In genomic region chr1:92876351-92876750, GRCh38 we compare ENCODE assay signal across 15 cellular contexts. TPM values are rescaled to one million over a fixed set of nuclear protein-coding genes. Genes with fewer than 3 reads are reported as not detected.
DNase-seq lines count a peak whose midpoint lies in the region; ATAC-seq and TF ChIP-seq lines count a peak whose summit lies in the region.
"Had no signal": no experiment of that assay in that cellular context is flagged by ENCODE, and none has a peak within 500 bp of the region (broad histone marks: within the 10 kb centered on the region; RNA-seq: fewer than 3 reads in every experiment).

No MANE protein-coding gene starts in this region.

- H3K27me3 ChIP-seq in MM.1S (replicated peaks; ENCODE audit: insufficient read depth, low read length), result no peaks in the 10 kb centered on the region

- H3K27ac ChIP-seq in MM.1S (ENCODE audit: low read length), result peak overlapping the region; percentile 81; the same call in 1 of the 2 replicates
- peak overlapping the region; percentile 96 for H3K27ac ChIP-seq in temporal lobe (ENCODE audit: low read depth, low read length)

- no peak overlapping the region for H3K27ac Mint-ChIP-seq in HFFc6
- H3K27ac Mint-ChIP-seq: B cell had no signal

- H3F3A ChIP-seq in MM.1S (ENCODE audit: insufficient read depth, low read length), result peaks cover 21% of the 10 kb centered on the region

- no peaks in the 10 kb centered on the region for H3K36me3 ChIP-seq in MM.1S (replicated peaks; ENCODE audit: insufficient read depth, low read length)

- H3K4me1 ChIP-seq in MM.1S (ENCODE audit: low read length), result peaks cover 8% of the 10 kb centered on the region; the same call in 1 of the 2 replicates

- H3K4me2 ChIP-seq in MM.1S (ENCODE audit: low read depth, low read length), result peak overlapping the region; percentile 77

- no peak overlapping the region; the same call in 1 of the 2 replicates for H3K9ac ChIP-seq in MM.1S (ENCODE audit: low read length)

- H3K9me3 ChIP-seq in MM.1S (replicated peaks; ENCODE audit: insufficient read depth, low read length), result no peaks in the 10 kb centered on the region

- H3K4me3 Mint-ChIP-seq in HFFc6, result no peak overlapping the region
- H3K4me3 Mint-ChIP-seq: B cell had no signal

- H3K9me3 Mint-ChIP-seq in HFFc6, result peaks cover 5% of the 10 kb centered on the region

- peak overlapping the region; percentile 63; the same call in 1 of the 2 replicates for H3K4me3 ChIP-seq in MM.1S (ENCODE audit: low read length)

- H3K27me3 Mint-ChIP-seq in HFFc6 (ENCODE audit: insufficient read depth), result no peaks in the 10 kb centered on the region; the same call in 1 of the 2 replicates
- H3K27me3 Mint-ChIP-seq: B cell; CD4-positive, alpha-beta T cell had no signal

- peaks cover 33% of the 10 kb centered on the region for H3K79me2 ChIP-seq in MM.1S (ENCODE audit: low read length)

- H3K9me2 ChIP-seq in MM.1S (replicated peaks; ENCODE audit: insufficient read depth, low read length), result no peaks in the 10 kb centered on the region

- DNase-seq in MM.1S, result no peak
- peak; percentile 28 for DNase-seq in cerebellar cortex (ENCODE audit: low spot score)
- peak; percentile 69 for DNase-seq in medulla oblongata (ENCODE audit: extremely low spot score)
- DNase-seq in NCI-H2227 treated with DMSO at 0.1 percent for 48 hours (lab: John Stamatoyannopoulos, UW), result no peak
- no peak for DNase-seq in HFFc6
- DNase-seq: CD4-positive, alpha-beta T cell; GF-D8; HCEC 1CT; NCI-H1092; NCI-H1694; NCI-H2107; NCI-H345 had no signal

- ATAC-seq in HG03442 (IDR thresholded peaks at IDR 0.05; ENCODE audit: unreplicated experiment), result no peak

- H3K4me1 Mint-ChIP-seq in HFFc6 (ENCODE audit: low read depth), result peaks cover 14% of the 10 kb centered on the region

- H4K20me1 ChIP-seq in MM.1S (ENCODE audit: insufficient read depth, low read length), result no peaks in the 10 kb centered on the region

- peaks cover 5% of the 10 kb centered on the region for H3K36me3 Mint-ChIP-seq in HFFc6 (ENCODE audit: low read depth)

- no peak for TF ChIP-seq CTCF in MM.1S (IDR thresholded peaks at IDR 0.05; ENCODE audit: low read length)
- TF ChIP-seq CTCF in HFFc6 (IDR thresholded peaks at IDR 0.05), result no peak

- H2AFZ ChIP-seq in MM.1S (ENCODE audit: low read length), result no peak overlapping the region

RNA-seq across cellular contexts. Expression of gene RPL5, which starts 44.5 kb away (rescaled TPM):
- 1,042 TPM for total RNA-seq in temporal lobe
- total RNA-seq in HFFc6 (2021; fragmentation: NEBNext Ultra II Directional; extraction: Animal tissue kit (Norgen Biotek cat#: 25700)), result 1,000 to 10,000 TPM in 1 of 6 experiments, 100 to 1,000 TPM in 5; 851 to 1,006 (median 921) TPM

Comparison
In these comparisons a context has a peak if more than half of its experiments do, and no peak if none do; other contexts are left out.
1. DNase-seq: peak in cerebellar cortex (single experiment) and medulla oblongata (single experiment); none in MM.1S (single experiment), NCI-H2227 treated with DMSO at 0.1 percent for 48 hours (single experiment) and HFFc6 (single experiment).